Comparison of ENCODE assay signal across 12 cellular contexts in the genomic region with DNA sequence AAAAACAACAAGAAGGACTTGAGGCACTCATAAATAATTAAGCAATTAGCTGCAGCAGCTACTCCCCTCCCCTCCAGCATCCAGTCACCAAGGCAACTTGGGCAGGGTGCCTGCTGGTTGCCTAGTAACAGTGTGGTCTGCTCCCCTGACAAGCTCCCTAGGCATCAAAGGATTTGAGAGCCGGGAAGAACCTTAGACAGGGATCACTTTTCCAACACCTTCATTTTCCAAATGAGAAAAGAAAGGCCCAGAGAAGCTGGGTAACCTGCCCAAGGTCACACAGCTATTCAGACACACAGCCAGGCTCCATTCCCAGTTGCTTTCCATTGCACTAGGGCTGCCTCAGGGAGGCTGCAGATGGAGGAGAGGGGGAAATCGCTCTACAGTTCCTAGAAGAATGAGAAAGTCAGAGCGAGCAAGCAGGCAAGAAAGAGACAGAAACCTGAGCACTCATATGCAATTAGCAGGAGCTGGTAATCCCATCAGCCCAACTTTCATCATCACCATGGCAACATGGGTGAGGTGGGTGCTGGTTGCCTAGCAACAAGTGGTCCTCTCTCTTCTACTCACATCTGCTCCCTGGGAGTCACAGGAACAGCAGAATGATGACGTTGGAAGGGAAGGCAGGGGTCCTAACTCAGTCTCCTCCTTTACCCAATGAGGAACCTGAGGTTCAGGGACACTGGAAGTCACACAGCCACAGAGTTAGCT. TPM values are rescaled to one million over a fixed set of nuclear protein-coding genes. Genes with fewer than 3 reads are reported as not detected.
DNase-seq lines count a peak whose midpoint lies in the region; ATAC-seq, FAIRE-seq and TF ChIP-seq lines count a peak whose summit lies in the region.
"Had no signal": no experiment of that assay in that cellular context is flagged by ENCODE, and none has a peak within 500 bp of the region (broad histone marks: within the 10 kb centered on the region; RNA-seq: fewer than 3 reads in every experiment).

No MANE protein-coding gene starts in this region.

- no peak for TF ChIP-seq CTCF in GM12878 (IDR thresholded peaks at IDR 0.05 in 2 of 3, conservative IDR thresholded peaks at IDR 0.05 in 1 of 3; ENCODE audit: control insufficient read depth in 2 of 3, extremely low read depth in 1 of 3, insufficient read depth in 1 of 3, low read depth in 3 of 3, low read length in 3 of 3)

- no peak for TF ChIP-seq EP300 in GM12878 (IDR thresholded peaks at IDR 0.05; ENCODE audit: borderline replicate concordance in 1 of 2, control insufficient read depth in 1 of 2, low read depth in 2 of 2, low read length in 2 of 2)

- H3K4me1 Mint-ChIP-seq in activated CD4-positive, alpha-beta T cell treated with anti-CD3 and anti-CD28 coated beads, Interleukin-2, amount 10 ng/mL, durations not matched to agents 24 days and 14 days = peaks cover 48% of the 10 kb centered on the region

- peaks cover 9% of the 10 kb centered on the region in 2 experiments for H3K27me3 ChIP-seq in GM12878 (replicated peaks in 1 of 2; ENCODE audit: control insufficient read depth in 2 of 2, insufficient read depth in 2 of 2, low read length in 1 of 2)

- in situ Hi-C loops in GM12878 (cut with MboI) = no loop called here

- no peak overlapping the region for H3K4me3 ChIP-seq in GM12878

- H3K27ac ChIP-seq in GM12878 (ENCODE audit: control insufficient read depth, insufficient read depth) = no peak overlapping the region
- H3K27ac ChIP-seq: RWPE1 had no signal

- H3K27me3 Mint-ChIP-seq in activated CD4-positive, alpha-beta T cell treated with anti-CD3 and anti-CD28 coated beads, Interleukin-2, amount 10 ng/mL, durations not matched to agents 24 days and 14 days = no peaks in the 10 kb centered on the region

- H3K4me3 Mint-ChIP-seq in activated CD4-positive, alpha-beta T cell treated with anti-CD3 and anti-CD28 coated beads, Interleukin-2, amount 10 ng/mL, durations not matched to agents 24 days and 14 days = no peak overlapping the region

- no peaks in the 10 kb centered on the region for H3K36me3 ChIP-seq in GM12878 (ENCODE audit: control insufficient read depth in 2 of 2, insufficient read depth in 2 of 2, low read length in 1 of 2)

- no TSS peak for BruUV-seq in GM12878 (replicated peaks; lab: Mats Ljungman, UMichigan)

- no peak overlapping the region for H3K4me2 ChIP-seq in GM12878 (ENCODE audit: control insufficient read depth, insufficient read depth)

- H4K20me1 ChIP-seq in GM12878 (ENCODE audit: control insufficient read depth, insufficient read depth) = no peaks in the 10 kb centered on the region

- no peak for TF ChIP-seq RAD21 in GM12878 (IDR thresholded peaks at IDR 0.05; ENCODE audit: insufficient read depth, low read depth, low read length)

- RAD21 ChIA-PET in GM12878 (lab: Charles Lee; ENCODE audit: unreplicated experiment) = interaction anchor here (1.3 to 2.2 kb wide), 2 partner anchors 146 to 1093 kb away, joined by 4 to 9 read pairs; no protein-coding TSS in a partner anchor

- H3K36me3 Mint-ChIP-seq in activated CD4-positive, alpha-beta T cell treated with anti-CD3 and anti-CD28 coated beads, Interleukin-2, amount 10 ng/mL, durations not matched to agents 24 days and 14 days (ENCODE audit: low read depth) = no peaks in the 10 kb centered on the region

- POLR2A ChIA-PET in GM12878 (lab: Charles Lee) = no interaction called here

- SMC1A ChIA-PET in GM12878 (lab: Charles Lee; ENCODE audit: uncharacterized antibody, unreplicated experiment) = interaction anchor here (1.2 to 1.6 kb wide), 3 partner anchors 10 to 1090 kb away, joined by 3 to 4 read pairs (median 3); no protein-coding TSS in a partner anchor

- no peaks in the 10 kb centered on the region for H3K79me2 ChIP-seq in GM12878 (ENCODE audit: control insufficient read depth, insufficient read depth, low read length)

- H2AFZ ChIP-seq in GM12878 (ENCODE audit: control insufficient read depth, low read depth, low read length) = no peak overlapping the region

- FAIRE-seq in GM12878 (lab: Jason Lieb, UNC) = no peak

- no peaks in the 10 kb centered on the region; the same call in 2 of the 3 replicates for H3K9me3 ChIP-seq in GM12878 (replicated peaks; ENCODE audit: control insufficient read depth, insufficient read depth, low read length)

- no peak overlapping the region for H3K27ac Mint-ChIP-seq in activated CD4-positive, alpha-beta T cell treated with anti-CD3 and anti-CD28 coated beads, Interleukin-2, amount 10 ng/mL, durations not matched to agents 24 days and 14 days

- CTCF ChIA-PET in GM12878 (lab: Yijun Ruan, JAX) = interaction anchor here (1.0 to 3.9 kb wide), 9 partner anchors 17 to 1122 kb away, joined by 3 to 29 read pairs (median 3); no protein-coding TSS in a partner anchor

- H3K9me3 Mint-ChIP-seq in activated CD4-positive, alpha-beta T cell treated with anti-CD3 and anti-CD28 coated beads, Interleukin-2, amount 10 ng/mL, durations not matched to agents 24 days and 14 days = no peaks in the 10 kb centered on the region
- H3K9me3 Mint-ChIP-seq: IgD-negative memory B cell had no signal

- intact Hi-C loops in activated CD4-positive, alpha-beta T cell treated with anti-CD3 and anti-CD28 coated beads, Interleukin-2, amount 10 ng/mL, durations not matched to agents 24 days and 14 days (cut with micrococcal nuclease) = loop anchor here (10.0 kb wide), 4 partner anchors 406 to 1266 kb away; a partner anchor contains a TSS
- intact Hi-C loops in GM12878 (cut with micrococcal nuclease; ENCODE audit: unreplicated experiment) (loop anchor here (5.0 kb wide), 1 partner anchor 1094 kb away; no protein-coding TSS in a partner anchor), left colon (cut with DNase I, micrococcal nuclease) (no loop called here)

- no peak for TF ChIP-seq POLR2A in GM12878 (IDR thresholded peaks at IDR 0.05; ENCODE audit: low read depth, low read length)

- ATAC-seq in GM12878 (no peak), left colon (no peak)

- 38% methylated on average over 4 of the region's 4 CpGs for WGBS in GM12878 (ENCODE audit: insufficient coverage, insufficient replicate concordance, low lambda C conversion rate, missing lambda C conversion rate)

- no peak overlapping the region for H3K9ac ChIP-seq in GM12878 (ENCODE audit: control insufficient read depth, insufficient read depth, low read length)

- peak; percentile 81 for DNase-seq in activated CD4-positive, alpha-beta T cell treated with anti-CD3 and anti-CD28 coated beads, Interleukin-2, amount 10 ng/mL, durations not matched to agents 24 days and 14 days
- no peak for DNase-seq in activated CD4-positive, alpha-beta T cell treated with anti-CD3 and anti-CD28 coated beads for 4 hours
- DNase-seq in NCI-H1105 treated with DMSO at 0.1 percent for 48 hours (lab: John Stamatoyannopoulos, UW) (peak; percentile 82), GM12878 (ENCODE audit: low read depth, low spot score) (no peak), nucleus accumbens (lab: John Stamatoyannopoulos, UW) (peak in 43 of 56 donors; percentile 13 to 87 (median 53)), left colon (no peak), kidney tubule cell (ENCODE audit: low spot score) (no peak), NCI-H2029 treated with DMSO at 0.1 percent for 48 hours (lab: John Stamatoyannopoulos, UW) (no peak)
- DNase-seq: AML-193 had no signal

- peaks cover 10% of the 10 kb centered on the region for H3K4me1 ChIP-seq in GM12878 (ENCODE audit: control insufficient read depth, insufficient read depth, low read length)

RNA-seq across cellular contexts. Expression of a gene that starts 3.6 kb away (rescaled TPM):
- 20.3 and 20.7 TPM in 2 replicates for total RNA-seq in activated CD4-positive, alpha-beta T cell treated with anti-CD3 and anti-CD28 coated beads, Interleukin-2, amount 10 ng/mL, durations not matched to agents 24 days and 14 days
- not detected in 2 replicates for total RNA-seq in GM12878 (2013; cell fraction: nucleolus; rRNA removed)
- under 0.01 and 0.06 TPM in 2 replicates for total RNA-seq in GM12878 (2014; rRNA removed)
- 0.09 and 0.18 TPM in 2 replicates for total RNA-seq in GM12878 (2014; rRNA removed; fragmentation: Illumina TruSeq; extraction: Trizol)
- total RNA-seq in GM12878 (2021) = 0.24 and 0.38 TPM in 2 replicates
- 0.31 TPM for polyA plus RNA-seq in GM12878 (2011; ENCODE audit: low read depth)
- polyA plus RNA-seq in GM12878 (2011; rRNA removed) = 0.30 and 0.37 TPM in 2 replicates
- polyA plus RNA-seq in GM12878 (2011; cell fraction: cytosol; rRNA removed) = 0.10 and 0.12 TPM in 2 replicates
- polyA plus RNA-seq in GM12878 (2011; cell fraction: nucleus; rRNA removed) = 0.03 and 0.06 TPM in 2 replicates
- polyA plus RNA-seq in GM12878 (2012) = 0.41 and 0.44 TPM in 2 replicates
- polyA plus RNA-seq in GM12878 (2014; fragmentation: Illumina TruSeq; extraction: Trizol) = 0.06 and 0.24 TPM in 2 replicates
- under 1 TPM; 0.05 to 0.18 TPM for polyA plus RNA-seq in GM12878 (2014; fragmentation: Nextera tagmentation; extraction: Ambion mirVana)
- polyA plus RNA-seq in GM12878 (2014; rRNA removed) = 0.13 and 0.22 TPM in 2 replicates
- polyA plus RNA-seq in GM12878 (2016; fragmentation: Nextera tagmentation; extraction: Ambion mirVana) = under 1 TPM in 1 of 2 experiments, not detected in 1; 0.16 TPM
- polyA minus RNA-seq in GM12878 (2011; rRNA and poly(A)+ RNA removed) = 0.15 and 0.21 TPM in 2 replicates
- not detected in 2 replicates for polyA minus RNA-seq in GM12878 (2011; cell fraction: cytosol; rRNA and poly(A)+ RNA removed)
- 0.10 TPM in 1 of 2 replicates, not detected in the other for polyA minus RNA-seq in GM12878 (2011; cell fraction: nucleus; rRNA and poly(A)+ RNA removed)
- 10 to 100 TPM; 43.1 to 49.4 TPM for total RNA-seq in left colon

RNA-seq across cellular contexts. Expression of a gene that starts 24.9 kb away (rescaled TPM):
- total RNA-seq in activated CD4-positive, alpha-beta T cell treated with anti-CD3 and anti-CD28 coated beads, Interleukin-2, amount 10 ng/mL, durations not matched to agents 24 days and 14 days = 1.0 and 1.4 TPM in 2 replicates
- not detected in 2 replicates for total RNA-seq in GM12878 (2013; cell fraction: nucleolus; rRNA removed)
- not detected in 2 replicates for total RNA-seq in GM12878 (2014; rRNA removed)
- not detected in 2 replicates for total RNA-seq in GM12878 (2014; rRNA removed; fragmentation: Illumina TruSeq; extraction: Trizol)
- not detected in 2 replicates for total RNA-seq in GM12878 (2021)
- not detected for polyA plus RNA-seq in GM12878 (2011; ENCODE audit: low read depth)
- polyA plus RNA-seq in GM12878 (2011; rRNA removed) = not detected in 2 replicates
- not detected in 2 replicates for polyA plus RNA-seq in GM12878 (2011; cell fraction: cytosol; rRNA removed)
- polyA plus RNA-seq in GM12878 (2011; cell fraction: nucleus; rRNA removed) = not detected in 2 replicates
- not detected in 2 replicates for polyA plus RNA-seq in GM12878 (2012)
- not detected in 2 replicates for polyA plus RNA-seq in GM12878 (2014; fragmentation: Illumina TruSeq; extraction: Trizol)
- not detected for polyA plus RNA-seq in GM12878 (2014; fragmentation: Nextera tagmentation; extraction: Ambion mirVana)
- polyA plus RNA-seq in GM12878 (2014; rRNA removed) = not detected in 2 replicates
- polyA plus RNA-seq in GM12878 (2016; fragmentation: Nextera tagmentation; extraction: Ambion mirVana) = not detected
- polyA minus RNA-seq in GM12878 (2011; rRNA and poly(A)+ RNA removed) = not detected in 2 replicates
- polyA minus RNA-seq in GM12878 (2011; cell fraction: cytosol; rRNA and poly(A)+ RNA removed) = not detected in 2 replicates
- polyA minus RNA-seq in GM12878 (2011; cell fraction: nucleus; rRNA and poly(A)+ RNA removed) = not detected in 2 replicates
- under 1 TPM; 0.49 to 0.70 TPM for total RNA-seq in left colon

RNA-seq across cellular contexts. Expression of a gene that starts 56.2 kb away (rescaled TPM):
- not detected in 2 replicates for total RNA-seq in activated CD4-positive, alpha-beta T cell treated with anti-CD3 and anti-CD28 coated beads, Interleukin-2, amount 10 ng/mL, durations not matched to agents 24 days and 14 days
- total RNA-seq in GM12878 (2013; cell fraction: nucleolus; rRNA removed) = not detected in 2 replicates
- total RNA-seq in GM12878 (2014; rRNA removed) (not detected in 2 replicates), GM12878 (2014; rRNA removed; fragmentation: Illumina TruSeq; extraction: Trizol) (not detected in 2 replicates), GM12878 (2021) (not detected in 2 replicates), left colon (not detected)
- not detected for polyA plus RNA-seq in GM12878 (2011; ENCODE audit: low read depth)
- polyA plus RNA-seq in GM12878 (2011; rRNA removed) (not detected in 2 replicates), GM12878 (2014; fragmentation: Illumina TruSeq; extraction: Trizol) (not detected in 2 replicates), GM12878 (2014; fragmentation: Nextera tagmentation; extraction: Ambion mirVana) (not detected), GM12878 (2014; rRNA removed) (not detected in 2 replicates), GM12878 (2016; fragmentation: Nextera tagmentation; extraction: Ambion mirVana) (not detected)
- not detected in 2 replicates for polyA plus RNA-seq in GM12878 (2011; cell fraction: cytosol; rRNA removed)
- polyA plus RNA-seq in GM12878 (2011; cell fraction: nucleus; rRNA removed) = not detected in 2 replicates
- polyA plus RNA-seq in GM12878 (2012) = not detected in 2 replicates
- not detected in 2 replicates for polyA minus RNA-seq in GM12878 (2011; rRNA and poly(A)+ RNA removed)
- not detected in 2 replicates for polyA minus RNA-seq in GM12878 (2011; cell fraction: cytosol; rRNA and poly(A)+ RNA removed)
- not detected in 2 replicates for polyA minus RNA-seq in GM12878 (2011; cell fraction: nucleus; rRNA and poly(A)+ RNA removed)
- total RNA-seq: osteocyte had no signal
- polyA plus RNA-seq: IgD-negative memory B cell had no signal

Comparison
In these comparisons a context has a peak if more than half of its experiments do, and no peak if none do; other contexts are left out.
1. DNase-seq: peak in activated CD4-positive, alpha-beta T cell treated with anti-CD3 and anti-CD28 coated beads, Interleukin-2, amount 10 ng/mL, durations not matched to agents 24 days and 14 days (single experiment), NCI-H1105 treated with DMSO at 0.1 percent for 48 hours (single experiment) and nucleus accumbens (43 of 56); none in activated CD4-positive, alpha-beta T cell treated with anti-CD3 and anti-CD28 coated beads for 4 hours (0 of 2), GM12878 (single experiment), left colon (0 of 2), kidney tubule cell (single experiment) and NCI-H2029 treated with DMSO at 0.1 percent for 48 hours (single experiment).
2. RNA of a gene that starts 3.6 kb away (total RNA-seq): 43.1 to 49.4 TPM in left colon and 20.3 to 20.7 TPM in activated CD4-positive, alpha-beta T cell treated with anti-CD3 and anti-CD28 coated beads, Interleukin-2, amount 10 ng/mL, durations not matched to agents 24 days and 14 days; under 0.01 to 0.38 TPM in GM12878; every median in the first group is over 10 times any median in the second.
3. intact Hi-C loops: an anchor here in activated CD4-positive, alpha-beta T cell treated with anti-CD3 and anti-CD28 coated beads, Interleukin-2, amount 10 ng/mL, durations not matched to agents 24 days and 14 days (10.0 kb wide) and GM12878 (5.0 kb wide); none called in left colon.